In genomic region chr17:68204736-68205135, GRCh38 we compare ENCODE assay signal across 8 cellular contexts. TPM values are rescaled to one million over a fixed set of nuclear protein-coding genes. Genes with fewer than 3 reads are reported as not detected.
DNase-seq lines count a peak whose midpoint lies in the region; ATAC-seq, FAIRE-seq and TF ChIP-seq lines count a peak whose summit lies in the region.

No MANE protein-coding gene starts in this region.

- H3K79me2 ChIP-seq in HCT116 (ENCODE audit: insufficient read depth, low read length), result peaks cover 12% of the 10 kb centered on the region; the same call in 1 of the 2 replicates
- peaks cover 3% of the 10 kb centered on the region for H3K79me2 ChIP-seq in hepatocyte

- intact Hi-C loops in HCT116 (cut with micrococcal nuclease), result loop anchor here (1.0 to 10.0 kb wide), 3 partner anchors 43 to 400 kb away; no protein-coding TSS in a partner anchor

- H2AFZ ChIP-seq in HCT116 (ENCODE audit: low read depth, low read length, poor library complexity, severe bottlenecking) (peak overlapping the region; percentile 88), hepatocyte (peak overlapping the region; percentile 96)

- peak overlapping the region; percentile 72 for H3K27ac ChIP-seq in C4-2B
- H3K27ac ChIP-seq in HCT116 (ENCODE audit: low read depth, low read length), result peak overlapping the region; percentile 75; the same call in 1 of the 2 replicates
- peak overlapping the region; percentile 43 for H3K27ac ChIP-seq in hepatocyte

- H3K4me3 ChIP-seq in HCT116 (replicated peaks in 1 of 2; ENCODE audit: low read depth in 1 of 2, low read length in 2 of 2) (peak overlapping the region; percentile 80 to 82), hepatocyte (peak overlapping the region; percentile 87)

- H3K4me1 Mint-ChIP-seq in WTC11, result peaks cover 23% of the 10 kb centered on the region

- peaks cover 8% of the 10 kb centered on the region for H3K36me3 Mint-ChIP-seq in WTC11

- H3K4me3 Mint-ChIP-seq in WTC11, result peak overlapping the region; percentile 85

- H3K9me2 ChIP-seq in HCT116 (ENCODE audit: insufficient read depth), result no peaks in the 10 kb centered on the region
- no peaks in the 10 kb centered on the region for H3K9me2 ChIP-seq in hepatocyte (replicated peaks; ENCODE audit: insufficient read depth)

- RAD21 ChIA-PET in HCT116 (lab: Charles Lee; ENCODE audit: low non-redundant PET in 1 of 2, low total read pairs in 2 of 2, uncharacterized antibody in 2 of 2, unreplicated experiment in 2 of 2), result interaction anchor here in 1 of 2 experiments (0.9 to 1.4 kb wide), 2 partner anchors 32 to 147 kb away, joined by 3 to 6 read pairs; no protein-coding TSS in a partner anchor

- no peak for FAIRE-seq in RCC 7860 (lab: Jason Lieb, UNC)

- POLR2A ChIA-PET in HCT116 (lab: Charles Lee) (interaction anchor here (1.1 to 1.4 kb wide), 2 partner anchors 22 to 32 kb away, joined by 3 read pairs; no protein-coding TSS in a partner anchor), WTC11 (lab: Charles Lee) (interaction anchor here (1.1 kb wide), 1 partner anchor 28 kb away, joined by 3 read pairs; no protein-coding TSS in a partner anchor)

- ATAC-seq in HCT116 (peak; percentile 18; the same call in 1 of the 2 replicates), WTC11 (no peak), HG02798 (IDR thresholded peaks at IDR 0.05; ENCODE audit: poor library complexity, unreplicated experiment) (no peak)

- DNase-seq in HCT116 (ENCODE audit: low read depth, low spot score), result no peak
- DNase-seq in WTC11 (ENCODE audit: low spot score), result no peak
- peak; percentile 36 for DNase-seq in hepatocyte (ENCODE audit: low spot score)
- DNase-seq in stimulated activated CD8-positive, alpha-beta memory T cell treated with anti-CD3 and anti-CD28 coated beads, Interleukin-4, amount 100 ng/mL, for 48 hours, result peak; percentile 52
- DNase-seq in mesenteric fat pad (ENCODE audit: low spot score), result no peak
- DNase-seq in RCC 7860 (ENCODE audit: low spot score), result no peak

- TF ChIP-seq CTCF in C4-2B (conservative IDR thresholded peaks at IDR 0.05), result no peak
- no peak for TF ChIP-seq CTCF in HCT116 (IDR thresholded peaks at IDR 0.05 in 2 of 3, conservative IDR thresholded peaks at IDR 0.05 in 1 of 3; ENCODE audit: borderline replicate concordance in 1 of 3, insufficient read depth in 1 of 3, low read depth in 2 of 3, low read length in 2 of 3)
- TF ChIP-seq CTCF in WTC11 (IDR thresholded peaks at IDR 0.05), result no peak
- no peak for TF ChIP-seq CTCF in hepatocyte (IDR thresholded peaks at IDR 0.05; ENCODE audit: poor library complexity)

- peak overlapping the region; percentile 78 for H3K9ac ChIP-seq in HCT116 (ENCODE audit: low read length)

- H3K27me3 ChIP-seq in HCT116 (ENCODE audit: insufficient read depth, low read length), result no peaks in the 10 kb centered on the region
- H3K27me3 ChIP-seq in hepatocyte, result peaks cover 22% of the 10 kb centered on the region

- no peaks in the 10 kb centered on the region for H3K9me3 ChIP-seq in HCT116 (ENCODE audit: control insufficient read depth in 1 of 2, insufficient read depth in 1 of 2, low read depth in 1 of 2, low read length in 2 of 2)
- H3K9me3 ChIP-seq in hepatocyte (ENCODE audit: low read depth), result no peaks in the 10 kb centered on the region

- whole genome bisulfite sequencing in hepatocyte (ENCODE audit: low lambda C conversion rate, missing lambda C conversion rate), result 3% methylated on average over 11 of the region's 22 CpGs

- peak overlapping the region; percentile 98 for H3K4me2 ChIP-seq in HCT116 (ENCODE audit: low read length)
- peak overlapping the region; percentile 100 for H3K4me2 ChIP-seq in hepatocyte

- peaks cover 9 to 36% of the 10 kb centered on the region in 2 experiments; a peak in 3 of 4 replicates for H3K4me1 ChIP-seq in HCT116 (ENCODE audit: control insufficient read depth in 1 of 2, insufficient read depth in 2 of 2, low read length in 2 of 2)
- peaks cover 10% of the 10 kb centered on the region for H3K4me1 ChIP-seq in hepatocyte (ENCODE audit: insufficient read depth)

- TF ChIP-seq POLR2A in HCT116 (IDR thresholded peaks at IDR 0.05; ENCODE audit: borderline replicate concordance, extremely low read depth, insufficient read depth, insufficient read length), result no peak

- CTCF ChIA-PET in HCT116 (lab: Charles Lee) (interaction anchor here (0.6 to 3.0 kb wide), 14 partner anchors 9 to 256 kb away, joined by 3 to 11 read pairs (median 3); partner anchors contain the start of gene WIPI1), WTC11 (lab: Charles Lee) (interaction anchor here (0.6 to 3.4 kb wide), 16 partner anchors 9 to 567 kb away, joined by 3 to 11 read pairs (median 3); no protein-coding TSS in a partner anchor)

- no peaks in the 10 kb centered on the region for H4K20me1 ChIP-seq in HCT116 (ENCODE audit: insufficient read depth)
- H4K20me1 ChIP-seq in hepatocyte (ENCODE audit: insufficient read depth, poor library complexity, severe bottlenecking), result no peaks in the 10 kb centered on the region

- BruUV-seq in HCT116 (replicated peaks; lab: Mats Ljungman, UMichigan), result no TSS peak

- no peak for TF ChIP-seq RAD21 in HCT116 (IDR thresholded peaks at IDR 0.05; ENCODE audit: low read depth)

- H3K27ac Mint-ChIP-seq in WTC11, result no peak overlapping the region

- H3K36me3 ChIP-seq in HCT116 (ENCODE audit: control insufficient read depth in 1 of 2, insufficient read depth in 2 of 2, low read length in 2 of 2) (0 out of 4 replicates have a peak, but pooled peaks cover 0 to 2% of the 10 kb centered on the region in 2 experiments), hepatocyte (replicated peaks; ENCODE audit: insufficient read depth, low read depth) (no peaks in the 10 kb centered on the region)

- peaks cover 54% of the 10 kb centered on the region for H3K27me3 Mint-ChIP-seq in WTC11 (ENCODE audit: low read depth)

- no peaks in the 10 kb centered on the region for H3K9me3 Mint-ChIP-seq in WTC11

TF ChIP-seq in HCT116, 20 proteins besides CTCF, POLR2A, EP300 and RAD21:
- no peak for TF ChIP-seq REST (IDR thresholded peaks at IDR 0.05; ENCODE audit: low read depth)
- TF ChIP-seq SRF (IDR thresholded peaks at IDR 0.05; ENCODE audit: low read depth), result no peak

TF ChIP-seq in WTC11, 78 proteins besides CTCF, POLR2A, EP300 and RAD21:
- TF ChIP-seq NR3C1 (CRISPR knock-in tag; conservative IDR thresholded peaks at IDR 0.05; ENCODE audit: low read depth) (no peak), SMAD3 (CRISPR knock-in tag; IDR thresholded peaks at IDR 0.05; ENCODE audit: borderline replicate concordance) (no peak), GRHL2 (CRISPR knock-in tag; IDR thresholded peaks at IDR 0.05; ENCODE audit: insufficient replicate concordance, severe bottlenecking) (no peak), ZNF263 (CRISPR knock-in tag; IDR thresholded peaks at IDR 0.05; ENCODE audit: low read depth) (no peak), RELA (CRISPR knock-in tag; IDR thresholded peaks at IDR 0.05; ENCODE audit: borderline replicate concordance) (no peak)
- TF ChIP-seq, protein P1, sequence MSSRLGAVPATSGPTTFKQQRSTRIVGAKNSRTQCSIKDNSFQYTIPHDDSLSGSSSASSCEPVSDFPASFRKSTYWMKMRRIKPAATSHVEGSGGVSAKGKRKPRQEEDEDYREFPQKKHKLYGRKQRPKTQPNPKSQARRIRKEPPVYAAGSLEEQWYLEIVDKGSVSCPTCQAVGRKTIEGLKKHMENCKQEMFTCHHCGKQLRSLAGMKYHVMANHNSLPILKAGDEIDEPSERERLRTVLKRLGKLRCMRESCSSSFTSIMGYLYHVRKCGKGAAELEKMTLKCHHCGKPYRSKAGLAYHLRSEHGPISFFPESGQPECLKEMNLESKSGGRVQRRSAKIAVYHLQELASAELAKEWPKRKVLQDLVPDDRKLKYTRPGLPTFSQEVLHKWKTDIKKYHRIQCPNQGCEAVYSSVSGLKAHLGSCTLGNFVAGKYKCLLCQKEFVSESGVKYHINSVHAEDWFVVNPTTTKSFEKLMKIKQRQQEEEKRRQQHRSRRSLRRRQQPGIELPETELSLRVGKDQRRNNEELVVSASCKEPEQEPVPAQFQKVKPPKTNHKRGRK (CRISPR knock-in tag; IDR thresholded peaks at IDR 0.05; ENCODE audit: borderline replicate concordance), result no peak
TF ChIP-seq in WTC11: peak in this region for 0.

RNA-seq across cellular contexts. Expression of gene AMZ2, which starts 43.1 kb away (rescaled TPM):
- total RNA-seq in HCT116 (2021; ENCODE audit: unreplicated experiment) (131 TPM), WTC11 (2021) (54.6 to 79.0 TPM (median 73.6 TPM) in 3 replicates), hepatocyte (58.8 and 64.7 TPM in 2 replicates), mesenteric fat pad (49.7 TPM)
- 51.8 and 75.7 TPM in 2 replicates for polyA plus RNA-seq in HCT116 (2012)
- 51.6 and 53.1 TPM in 2 replicates for polyA plus RNA-seq in hepatocyte

Comparison
In these comparisons a context has a peak if more than half of its experiments do, and no peak if none do; other contexts are left out.
1. DNase-seq: peak in hepatocyte (single experiment) and stimulated activated CD8-positive, alpha-beta memory T cell treated with anti-CD3 and anti-CD28 coated beads, Interleukin-4, amount 100 ng/mL, for 48 hours (single experiment); none in HCT116 (single experiment), WTC11 (single experiment), mesenteric fat pad (single experiment) and RCC 7860 (single experiment).
2. Peak in every context shown above with its lines, with median percentiles within 50 percentile points of each other: H3K27ac ChIP-seq.